ENCODE assay signal across 10 cellular contexts in genomic region chr9:71897573-71897972, GRCh38. TPM values are rescaled to one million over a fixed set of nuclear protein-coding genes. Genes with fewer than 3 reads are reported as not detected.
DNase-seq lines count a peak whose midpoint lies in the region; ATAC-seq and TF ChIP-seq lines count a peak whose summit lies in the region.
"Had no signal": no experiment of that assay in that cellular context is flagged by ENCODE, and none has a peak within 500 bp of the region (broad histone marks: within the 10 kb centered on the region; RNA-seq: fewer than 3 reads in every experiment).

No MANE protein-coding gene starts in this region.

- H3K4me1 Mint-ChIP-seq in CD4-positive, alpha-beta memory T cell, result peaks cover 45 to 76% (median 60%) of the 10 kb centered on the region in 4 donors
- peaks cover 70% of the 10 kb centered on the region for H3K4me1 Mint-ChIP-seq in activated CD8-positive, alpha-beta T cell treated with anti-CD3 and anti-CD28 coated beads for 36 hours (ENCODE audit: low read depth)
- peaks cover 31% of the 10 kb centered on the region for H3K4me1 Mint-ChIP-seq in type B pancreatic cell (ENCODE audit: unreplicated experiment)
- H3K4me1 Mint-ChIP-seq: neural progenitor cell had no signal

- ATAC-seq in GM19395 (IDR thresholded peaks at IDR 0.05; ENCODE audit: unreplicated experiment) (peak; percentile 45), HG03378 (IDR thresholded peaks at IDR 0.05; ENCODE audit: unreplicated experiment) (peak; percentile 62)
- ATAC-seq in activated CD8-positive, alpha-beta T cell treated with anti-CD3 and anti-CD28 coated beads for 36 hours, result peak; percentile 79

- no peak overlapping the region for H3K4me3 ChIP-seq in CD4-positive, alpha-beta memory T cell (ENCODE audit: low read length in 2 of 2)
- H3K4me3 ChIP-seq: neural progenitor cell had no signal

- H3K9me3 ChIP-seq in CD4-positive, alpha-beta memory T cell (ENCODE audit: control insufficient read depth in 1 of 2, low read length in 2 of 2), result no peaks in the 10 kb centered on the region

- POLR2A ChIA-PET in CD4-positive, alpha-beta memory T cell (lab: Charles Lee; ENCODE audit: partially characterized antibody), result interaction anchor here (1.0 to 2.3 kb wide), 4 partner anchors 8 to 114 kb away, joined by 3 to 9 read pairs (median 5); partner anchors contain the start of genes ABHD17B and C9orf85
- POLR2A ChIA-PET in activated CD8-positive, alpha-beta T cell treated with anti-CD3 and anti-CD28 coated beads for 36 hours (lab: Charles Lee), result no interaction called here

- TF ChIP-seq CTCF in activated CD8-positive, alpha-beta T cell treated with anti-CD3 and anti-CD28 coated beads for 36 hours (IDR thresholded peaks at IDR 0.05), result no peak
- no peak for TF ChIP-seq CTCF in type B pancreatic cell (conservative IDR thresholded peaks at IDR 0.05)

- H3K36me3 Mint-ChIP-seq in CD4-positive, alpha-beta memory T cell, result no peaks in the 10 kb centered on the region
- peaks cover 8% of the 10 kb centered on the region for H3K36me3 Mint-ChIP-seq in activated CD8-positive, alpha-beta T cell treated with anti-CD3 and anti-CD28 coated beads for 36 hours (ENCODE audit: low read depth)
- H3K36me3 Mint-ChIP-seq in type B pancreatic cell, result peaks cover 13% of the 10 kb centered on the region

- peaks cover 0 to 2% (median 0%) of the 10 kb centered on the region in 8 donors for H3K9me3 Mint-ChIP-seq in CD4-positive, alpha-beta memory T cell
- H3K9me3 Mint-ChIP-seq in activated CD8-positive, alpha-beta T cell treated with anti-CD3 and anti-CD28 coated beads for 36 hours, result no peaks in the 10 kb centered on the region
- H3K9me3 Mint-ChIP-seq in type B pancreatic cell, result no peaks in the 10 kb centered on the region

- peak overlapping the region in 6 of 8 donors; percentile 35 to 64 (median 46) for H3K4me3 Mint-ChIP-seq in CD4-positive, alpha-beta memory T cell
- H3K4me3 Mint-ChIP-seq in activated CD8-positive, alpha-beta T cell treated with anti-CD3 and anti-CD28 coated beads for 36 hours, result no peak overlapping the region
- H3K4me3 Mint-ChIP-seq in type B pancreatic cell, result no peak overlapping the region
- H3K4me3 Mint-ChIP-seq: neural progenitor cell had no signal

- no peaks in the 10 kb centered on the region for H3K27me3 Mint-ChIP-seq in CD4-positive, alpha-beta memory T cell
- H3K27me3 Mint-ChIP-seq in activated CD8-positive, alpha-beta T cell treated with anti-CD3 and anti-CD28 coated beads for 36 hours, result no peaks in the 10 kb centered on the region
- H3K27me3 Mint-ChIP-seq in type B pancreatic cell, result no peaks in the 10 kb centered on the region

- intact Hi-C loops in CD4-positive, alpha-beta memory T cell (cut with micrococcal nuclease), result loop anchor here (2.0 kb wide), 1 partner anchor 13 kb away; the partner anchor contains the start of genes ABHD17B and C9orf85
- intact Hi-C loops in activated CD8-positive, alpha-beta T cell treated with anti-CD3 and anti-CD28 coated beads for 36 hours (cut with micrococcal nuclease), result no loop called here

- no peaks in the 10 kb centered on the region for H3K27me3 ChIP-seq in CD4-positive, alpha-beta memory T cell (ENCODE audit: insufficient read depth, low read length)
- H3K27me3 ChIP-seq: neural progenitor cell had no signal

- DNase-seq in CD4-positive, alpha-beta memory T cell, result peak in 4 of 5 donors; percentile 17 to 41 (median 37)
- peak; percentile 45 for DNase-seq in activated CD8-positive, alpha-beta T cell treated with anti-CD3 and anti-CD28 coated beads for 36 hours
- no peak for DNase-seq in medulla oblongata (ENCODE audit: extremely low spot score)
- no peak for DNase-seq in NCI-H524 (lab: John Stamatoyannopoulos, UW)
- DNase-seq in type B pancreatic cell (ENCODE audit: extremely low spot score, unreplicated experiment), result no peak
- no peak for DNase-seq in DMS153 treated with DMSO at 0.1 percent for 48 hours (lab: John Stamatoyannopoulos, UW; ENCODE audit: unreplicated experiment)
- DNase-seq: WERI-Rb-1 had no signal

- peak overlapping the region in 6 of 7 donors; percentile 17 to 79 (median 36) for H3K27ac Mint-ChIP-seq in CD4-positive, alpha-beta memory T cell
- peak overlapping the region; percentile 75 for H3K27ac Mint-ChIP-seq in activated CD8-positive, alpha-beta T cell treated with anti-CD3 and anti-CD28 coated beads for 36 hours
- no peak overlapping the region for H3K27ac Mint-ChIP-seq in type B pancreatic cell
- H3K27ac Mint-ChIP-seq: neural progenitor cell had no signal

- no peak overlapping the region for H3K27ac ChIP-seq in CD4-positive, alpha-beta memory T cell (ENCODE audit: low read depth, low read length)
- H3K27ac ChIP-seq: neural progenitor cell, WERI-Rb-1 had no signal

- H3K36me3 ChIP-seq in CD4-positive, alpha-beta memory T cell (ENCODE audit: insufficient read depth, low read length), result no peaks in the 10 kb centered on the region
- H3K36me3 ChIP-seq: neural progenitor cell, WERI-Rb-1 had no signal

- H3K4me1 ChIP-seq in CD4-positive, alpha-beta memory T cell (ENCODE audit: insufficient read depth, low read length), result peaks cover 74% of the 10 kb centered on the region

- CTCF ChIA-PET in CD4-positive, alpha-beta memory T cell (lab: Charles Lee; ENCODE audit: partially characterized antibody), result interaction anchor here (1.0 to 3.3 kb wide), 4 partner anchors 10 to 128 kb away, joined by 3 to 10 read pairs (median 4); partner anchors contain the start of genes ABHD17B and C9orf85
- CTCF ChIA-PET in activated CD8-positive, alpha-beta T cell treated with anti-CD3 and anti-CD28 coated beads for 36 hours (lab: Charles Lee), result interaction anchor here (1.5 to 2.0 kb wide), 3 partner anchors 10 to 91 kb away, joined by 4 to 7 read pairs (median 6); no protein-coding TSS in a partner anchor

RNA-seq across cellular contexts. Expression of gene ABHD17B, which starts 13.4 kb away (rescaled TPM):
- total RNA-seq in CD4-positive, alpha-beta memory T cell, result 10 to 100 TPM; 16.6 to 18.4 TPM
- 10 to 100 TPM; 16.6 to 20.8 TPM for polyA plus RNA-seq in CD4-positive, alpha-beta memory T cell
- 10 to 100 TPM; 15.5 to 16.5 TPM for total RNA-seq in activated CD8-positive, alpha-beta T cell treated with anti-CD3 and anti-CD28 coated beads for 36 hours
- 35.7 and 38.3 TPM in 2 replicates for total RNA-seq in type B pancreatic cell (ENCODE audit: low replicate concordance)

RNA-seq across cellular contexts. Expression of gene C9orf85, which starts 13.9 kb away (rescaled TPM):
- 10 to 100 TPM in 1 of 2 experiments, 1 to 10 TPM in 1; 8.2 to 10.6 TPM for total RNA-seq in CD4-positive, alpha-beta memory T cell
- polyA plus RNA-seq in CD4-positive, alpha-beta memory T cell, result 10 to 100 TPM; 10.5 to 10.9 TPM
- total RNA-seq in activated CD8-positive, alpha-beta T cell treated with anti-CD3 and anti-CD28 coated beads for 36 hours, result 1 to 10 TPM; 7.6 to 8.9 TPM
- total RNA-seq in type B pancreatic cell (ENCODE audit: low replicate concordance), result 11.4 and 17.9 TPM in 2 replicates

Comparison
In these comparisons a context has a peak if more than half of its experiments do, and no peak if none do; other contexts are left out.
1. DNase-seq: peak in CD4-positive, alpha-beta memory T cell (4 of 5) and activated CD8-positive, alpha-beta T cell treated with anti-CD3 and anti-CD28 coated beads for 36 hours (single experiment); none in medulla oblongata (single experiment), NCI-H524 (0 of 2), type B pancreatic cell (single experiment) and DMS153 treated with DMSO at 0.1 percent for 48 hours (single experiment).
2. H3K4me3 Mint-ChIP-seq: peak in CD4-positive, alpha-beta memory T cell (6 of 8); none in activated CD8-positive, alpha-beta T cell treated with anti-CD3 and anti-CD28 coated beads for 36 hours (single experiment) and type B pancreatic cell (single experiment).
3. Peak in every context shown above with its lines, with median percentiles within 50 percentile points of each other: ATAC-seq.